Comparison of ENCODE assay signal across 16 cellular contexts in genomic region chr6:33740794-33741193, GRCh38. TPM values are rescaled to one million over a fixed set of nuclear protein-coding genes. Genes with fewer than 3 reads are reported as not detected.
"Had no signal": no experiment of that assay in that cellular context is flagged by ENCODE, and none has a peak within 500 bp of the region (broad histone marks: within the 10 kb centered on the region; RNA-seq: fewer than 3 reads in every experiment).

No MANE protein-coding gene starts in this region.

- H3K4me1 Mint-ChIP-seq: activated CD4-positive, alpha-beta T cell treated with anti-CD3 and anti-CD28 coated beads for 36 hours; activated naive CD4-positive, alpha-beta T cell treated with anti-CD3 and anti-CD28 coated beads, Interleukin-2, amount 10 ng/mL, durations not matched to agents 7 days and 5 days had no signal

- H3K9me3 ChIP-seq: thoracic aorta, upper lobe of right lung had no signal

- DNase-seq: activated CD4-positive, alpha-beta memory T cell treated with anti-CD3 and anti-CD28 coated beads for 36 hours; activated CD4-positive, alpha-beta T cell treated with anti-CD3 and anti-CD28 coated beads for 36 hours; activated naive CD4-positive, alpha-beta T cell treated with anti-CD3 and anti-CD28 coated beads, Interleukin-2, amount 10 ng/mL, durations not matched to agents 7 days and 5 days; activated T-cell treated with anti-CD3 and anti-CD28 coated beads, Interleukin-2, amount 50 U/mL, for 24 hours; endodermal cell; islet precursor cell; mesendoderm; stimulated activated CD4-positive, alpha-beta T cell treated with anti-CD3 and anti-CD28 coated beads, Interleukin-1b, Interleukin-23, amount 100 ng/mL, for 48 hours; T-cell; T-helper 9 cell; upper lobe of right lung had no signal

- H3K36me3 ChIP-seq: cardiac muscle cell, thoracic aorta, upper lobe of right lung had no signal

- H3K4me3 ChIP-seq: cardiac muscle cell, thoracic aorta, upper lobe of right lung had no signal

- H3K27ac ChIP-seq: cardiac muscle cell, thoracic aorta, upper lobe of right lung had no signal

- H3K4me3 Mint-ChIP-seq: activated CD4-positive, alpha-beta memory T cell treated with anti-CD3 and anti-CD28 coated beads for 36 hours; activated CD4-positive, alpha-beta T cell treated with anti-CD3 and anti-CD28 coated beads for 36 hours; activated naive CD4-positive, alpha-beta T cell treated with anti-CD3 and anti-CD28 coated beads, Interleukin-2, amount 10 ng/mL, durations not matched to agents 7 days and 5 days; activated T-cell treated with anti-CD3 and anti-CD28 coated beads, Interleukin-2, amount 50 U/mL, for 24 hours; endodermal cell; natural killer cell treated with Interleukin-12 subunit alpha and Interleukin-12 subunit beta and Interleukin-15 and Interleukin-18, amount 100 ng/mL, for 72 hours; T-cell had no signal

- H3K27me3 ChIP-seq: cardiac muscle cell, dorsolateral prefrontal cortex, upper lobe of right lung had no signal

- H3K27ac Mint-ChIP-seq: activated CD4-positive, alpha-beta memory T cell treated with anti-CD3 and anti-CD28 coated beads for 36 hours; activated CD4-positive, alpha-beta T cell treated with anti-CD3 and anti-CD28 coated beads for 36 hours; activated naive CD4-positive, alpha-beta T cell treated with anti-CD3 and anti-CD28 coated beads, Interleukin-2, amount 10 ng/mL, durations not matched to agents 7 days and 5 days; activated T-cell treated with anti-CD3 and anti-CD28 coated beads, Interleukin-2, amount 50 U/mL, for 24 hours; endodermal cell; natural killer cell treated with Interleukin-12 subunit alpha and Interleukin-12 subunit beta and Interleukin-15 and Interleukin-18, amount 100 ng/mL, for 72 hours; T-cell had no signal

- H3K27me3 Mint-ChIP-seq: activated CD4-positive, alpha-beta T cell treated with anti-CD3 and anti-CD28 coated beads for 36 hours; activated T-cell treated with anti-CD3 and anti-CD28 coated beads, Interleukin-2, amount 50 U/mL, for 24 hours had no signal

- H3K36me3 Mint-ChIP-seq: activated CD4-positive, alpha-beta memory T cell treated with anti-CD3 and anti-CD28 coated beads for 36 hours; activated naive CD4-positive, alpha-beta T cell treated with anti-CD3 and anti-CD28 coated beads, Interleukin-2, amount 10 ng/mL, durations not matched to agents 7 days and 5 days; natural killer cell treated with Interleukin-12 subunit alpha and Interleukin-12 subunit beta and Interleukin-15 and Interleukin-18, amount 100 ng/mL, for 72 hours; T-cell had no signal

- ATAC-seq: activated CD4-positive, alpha-beta T cell treated with anti-CD3 and anti-CD28 coated beads for 36 hours; natural killer cell treated with Interleukin-12 subunit alpha and Interleukin-12 subunit beta and Interleukin-15 and Interleukin-18, amount 100 ng/mL, for 72 hours; T-cell had no signal

- H3K9me3 Mint-ChIP-seq: activated CD4-positive, alpha-beta memory T cell treated with anti-CD3 and anti-CD28 coated beads for 36 hours; activated naive CD4-positive, alpha-beta T cell treated with anti-CD3 and anti-CD28 coated beads, Interleukin-2, amount 10 ng/mL, durations not matched to agents 7 days and 5 days; activated T-cell treated with anti-CD3 and anti-CD28 coated beads, Interleukin-2, amount 50 U/mL, for 24 hours; endodermal cell; natural killer cell treated with Interleukin-12 subunit alpha and Interleukin-12 subunit beta and Interleukin-15 and Interleukin-18, amount 100 ng/mL, for 72 hours; T-cell had no signal

RNA-seq across cellular contexts. Expression of gene IP6K3, which starts 5.9 kb away (rescaled TPM):
- total RNA-seq: activated CD4-positive, alpha-beta memory T cell treated with anti-CD3 and anti-CD28 coated beads for 36 hours; activated CD4-positive, alpha-beta T cell treated with anti-CD3 and anti-CD28 coated beads for 36 hours; endodermal cell; frontal cortex; natural killer cell treated with Interleukin-12 subunit alpha and Interleukin-12 subunit beta and Interleukin-15 and Interleukin-18, amount 100 ng/mL, for 72 hours; T-cell had no signal
